In the genomic region with DNA sequence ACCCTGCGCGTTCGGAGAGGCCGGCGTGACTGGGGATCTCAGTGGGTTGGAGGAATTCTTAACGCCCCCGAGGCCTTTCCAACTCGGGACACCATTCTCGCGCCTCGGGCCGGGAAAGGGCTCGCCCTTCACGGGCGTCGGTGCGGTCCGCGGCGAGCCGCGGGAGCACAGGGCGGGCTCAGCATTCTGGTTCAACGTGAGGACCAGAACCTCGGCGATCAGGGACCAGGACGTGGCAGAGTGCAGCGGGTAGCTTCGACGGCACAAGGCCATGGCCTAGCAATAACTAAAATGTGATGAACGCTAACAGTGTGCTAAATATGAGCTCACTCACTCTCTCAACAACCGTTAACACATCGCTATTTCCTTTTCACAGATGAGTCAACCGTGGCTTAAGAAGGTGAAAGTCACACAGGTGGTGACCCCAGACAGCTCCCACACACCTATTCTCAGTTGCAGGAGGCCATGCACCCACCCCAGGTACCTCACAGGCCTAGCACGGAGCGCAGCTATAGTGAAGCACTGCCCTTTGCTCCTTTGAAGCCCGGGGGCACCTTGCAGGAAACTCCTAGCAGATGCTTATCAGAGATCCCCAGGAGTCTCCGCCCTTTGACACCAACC, we compare ENCODE assay signal across 10 cellular contexts. TPM values are rescaled to one million over a fixed set of nuclear protein-coding genes. Genes with fewer than 3 reads are reported as not detected.
A peak's percentile ranks its signal among the peaks of the same experiment; 100 is the strongest.
DNase-seq lines count a peak whose midpoint lies in the region; ATAC-seq and TF ChIP-seq lines count a peak whose summit lies in the region.
"Had no signal": no experiment of that assay in that cellular context is flagged by ENCODE, and none has a peak within 500 bp of the region (broad histone marks: within the 10 kb centered on the region; RNA-seq: fewer than 3 reads in every experiment).

No MANE protein-coding gene starts in this region.

- H3K4me3 ChIP-seq in hepatocyte (no peak overlapping the region), tibial artery (peak overlapping the region; percentile 34 to 44)

- no peak for DNase-seq in activated CD8-positive, alpha-beta T cell treated with anti-CD3 and anti-CD28 coated beads for 36 hours
- DNase-seq in activated CD8-positive, alpha-beta T cell treated with anti-CD3 and anti-CD28 coated beads, Interleukin-2, amount 10 ng/mL, durations not matched to agents 7 days and 5 days = no peak
- DNase-seq in hepatocyte (ENCODE audit: low spot score) (no peak), tibial artery (no peak), AG08395 (ENCODE audit: low spot score) (no peak), left lobe of liver (ENCODE audit: low spot score) (no peak)
- DNase-seq: amniotic stem cell, NCI-H446 had no signal

- ATAC-seq in activated CD8-positive, alpha-beta T cell treated with anti-CD3 and anti-CD28 coated beads for 36 hours = peak; percentile 62
- no peak for ATAC-seq in activated CD8-positive, alpha-beta T cell treated with anti-CD3 and anti-CD28 coated beads, Interleukin-2, amount 10 ng/mL, durations not matched to agents 7 days and 5 days
- ATAC-seq in HG03469 (IDR thresholded peaks at IDR 0.05; ENCODE audit: unreplicated experiment) = peak; percentile 50
- ATAC-seq in GM21825 (IDR thresholded peaks at IDR 0.05; ENCODE audit: unreplicated experiment) = no peak
- no peak for ATAC-seq in left lobe of liver

- no peak overlapping the region for H3K27ac Mint-ChIP-seq in activated CD8-positive, alpha-beta T cell treated with anti-CD3 and anti-CD28 coated beads for 36 hours
- no peak overlapping the region for H3K27ac Mint-ChIP-seq in activated CD8-positive, alpha-beta T cell treated with anti-CD3 and anti-CD28 coated beads, Interleukin-2, amount 10 ng/mL, durations not matched to agents 7 days and 5 days

- H4K20me1 ChIP-seq in hepatocyte (ENCODE audit: insufficient read depth, poor library complexity, severe bottlenecking) = no peaks in the 10 kb centered on the region

- CTCF ChIA-PET in activated CD8-positive, alpha-beta T cell treated with anti-CD3 and anti-CD28 coated beads for 36 hours (lab: Charles Lee) = interaction anchor here (0.6 to 2.1 kb wide), 12 partner anchors 9 to 885 kb away, joined by 3 to 7 read pairs (median 4); no protein-coding TSS in a partner anchor
- CTCF ChIA-PET in activated CD8-positive, alpha-beta T cell treated with anti-CD3 and anti-CD28 coated beads, Interleukin-2, amount 10 ng/mL, durations not matched to agents 7 days and 5 days (lab: Charles Lee) = interaction anchor here (0.8 to 1.4 kb wide), 6 partner anchors 10 to 706 kb away, joined by 3 to 8 read pairs (median 4); no protein-coding TSS in a partner anchor

- H3K27me3 Mint-ChIP-seq in activated CD8-positive, alpha-beta T cell treated with anti-CD3 and anti-CD28 coated beads for 36 hours = peaks cover 66% of the 10 kb centered on the region
- peaks cover 75% of the 10 kb centered on the region for H3K27me3 Mint-ChIP-seq in activated CD8-positive, alpha-beta T cell treated with anti-CD3 and anti-CD28 coated beads, Interleukin-2, amount 10 ng/mL, durations not matched to agents 7 days and 5 days (ENCODE audit: low read depth)

- 13% methylated on average over 38 of the region's 38 CpGs for WGBS in hepatocyte (ENCODE audit: low lambda C conversion rate, missing lambda C conversion rate)

- no peaks in the 10 kb centered on the region for H3K9me3 Mint-ChIP-seq in activated CD8-positive, alpha-beta T cell treated with anti-CD3 and anti-CD28 coated beads for 36 hours
- no peaks in the 10 kb centered on the region for H3K9me3 Mint-ChIP-seq in activated CD8-positive, alpha-beta T cell treated with anti-CD3 and anti-CD28 coated beads, Interleukin-2, amount 10 ng/mL, durations not matched to agents 7 days and 5 days (ENCODE audit: insufficient read depth)

- intact Hi-C loops in activated CD8-positive, alpha-beta T cell treated with anti-CD3 and anti-CD28 coated beads for 36 hours (cut with micrococcal nuclease) = loop anchor here (2.0 to 10.0 kb wide), 3 partner anchors 15 to 704 kb away; a partner anchor contains a TSS
- intact Hi-C loops in tibial artery (cut with DNase I; ENCODE audit: low total_unique reads) = loop anchor here (5.0 to 10.0 kb wide), 3 partner anchors 96 to 807 kb away; a partner anchor contains a TSS

- H3K27me3 ChIP-seq in hepatocyte (peaks cover 97% of the 10 kb centered on the region), tibial artery (peaks cover 0 to 57% of the 10 kb centered on the region in 2 donors)

- peaks cover 13% of the 10 kb centered on the region for H3K4me1 Mint-ChIP-seq in activated CD8-positive, alpha-beta T cell treated with anti-CD3 and anti-CD28 coated beads for 36 hours (ENCODE audit: low read depth)
- H3K4me1 Mint-ChIP-seq in activated CD8-positive, alpha-beta T cell treated with anti-CD3 and anti-CD28 coated beads, Interleukin-2, amount 10 ng/mL, durations not matched to agents 7 days and 5 days (ENCODE audit: low read depth) = peaks cover 7% of the 10 kb centered on the region

- peak overlapping the region; percentile 72 for H3K4me2 ChIP-seq in hepatocyte

- H3K27ac ChIP-seq in hepatocyte (no peak overlapping the region), tibial artery (peak overlapping the region; percentile 8 to 73)

- H2AFZ ChIP-seq in hepatocyte = no peak overlapping the region

- peaks cover 33% of the 10 kb centered on the region for H3K4me1 ChIP-seq in hepatocyte (ENCODE audit: insufficient read depth)
- peaks cover 0 to 52% (median 25%) of the 10 kb centered on the region in 4 donors for H3K4me1 ChIP-seq in tibial artery

- POLR2A ChIA-PET in activated CD8-positive, alpha-beta T cell treated with anti-CD3 and anti-CD28 coated beads for 36 hours (lab: Charles Lee) = no interaction called here
- POLR2A ChIA-PET in activated CD8-positive, alpha-beta T cell treated with anti-CD3 and anti-CD28 coated beads, Interleukin-2, amount 10 ng/mL, durations not matched to agents 7 days and 5 days (lab: Charles Lee) = no interaction called here

- H3K9me3 ChIP-seq in hepatocyte (ENCODE audit: low read depth) (no peaks in the 10 kb centered on the region), tibial artery (no peaks in the 10 kb centered on the region)

- H3K4me3 Mint-ChIP-seq in activated CD8-positive, alpha-beta T cell treated with anti-CD3 and anti-CD28 coated beads for 36 hours = no peak overlapping the region
- no peak overlapping the region for H3K4me3 Mint-ChIP-seq in activated CD8-positive, alpha-beta T cell treated with anti-CD3 and anti-CD28 coated beads, Interleukin-2, amount 10 ng/mL, durations not matched to agents 7 days and 5 days

- H3K36me3 ChIP-seq in hepatocyte (replicated peaks; ENCODE audit: insufficient read depth, low read depth) = no peaks in the 10 kb centered on the region
- H3K36me3 ChIP-seq in tibial artery = no peaks in the 10 kb centered on the region

- no peaks in the 10 kb centered on the region for H3K36me3 Mint-ChIP-seq in activated CD8-positive, alpha-beta T cell treated with anti-CD3 and anti-CD28 coated beads for 36 hours (ENCODE audit: low read depth)
- peaks cover 3% of the 10 kb centered on the region for H3K36me3 Mint-ChIP-seq in activated CD8-positive, alpha-beta T cell treated with anti-CD3 and anti-CD28 coated beads, Interleukin-2, amount 10 ng/mL, durations not matched to agents 7 days and 5 days (ENCODE audit: low read depth)

- no peaks in the 10 kb centered on the region for H3K9me2 ChIP-seq in hepatocyte (replicated peaks; ENCODE audit: insufficient read depth)

- TF ChIP-seq CTCF in activated CD8-positive, alpha-beta T cell treated with anti-CD3 and anti-CD28 coated beads for 36 hours (IDR thresholded peaks at IDR 0.05) = peak; percentile 10
- TF ChIP-seq CTCF in hepatocyte (IDR thresholded peaks at IDR 0.05; ENCODE audit: poor library complexity) (no peak), tibial artery (IDR thresholded peaks at IDR 0.05) (no peak)

- H3K79me2 ChIP-seq in hepatocyte = no peaks in the 10 kb centered on the region

RNA-seq across cellular contexts. Expression of a gene that starts 4.5 kb away (rescaled TPM):
- not detected for total RNA-seq in activated CD8-positive, alpha-beta T cell treated with anti-CD3 and anti-CD28 coated beads for 36 hours
- total RNA-seq in activated CD8-positive, alpha-beta T cell treated with anti-CD3 and anti-CD28 coated beads, Interleukin-2, amount 10 ng/mL, durations not matched to agents 7 days and 5 days = not detected
- total RNA-seq in hepatocyte = 0.12 TPM in 1 of 2 replicates, not detected in the other
- not detected in 2 replicates for polyA plus RNA-seq in hepatocyte
- total RNA-seq in left lobe of liver = not detected

Comparison
In these comparisons a context has a peak if more than half of its experiments do, and no peak if none do; other contexts are left out.
1. ATAC-seq: peak in activated CD8-positive, alpha-beta T cell treated with anti-CD3 and anti-CD28 coated beads for 36 hours (single experiment) and HG03469 (single experiment); none in activated CD8-positive, alpha-beta T cell treated with anti-CD3 and anti-CD28 coated beads, Interleukin-2, amount 10 ng/mL, durations not matched to agents 7 days and 5 days (single experiment), GM21825 (single experiment) and left lobe of liver (single experiment).